In genomic region chr7:157432541-157432956, GRCh38 we compare ENCODE assay signal across 8 cellular contexts.
DNase-seq lines count a peak whose midpoint lies in the region; ATAC-seq, FAIRE-seq and TF ChIP-seq lines count a peak whose summit lies in the region.

No MANE protein-coding gene starts in this region.

- POLR2A ChIA-PET in IMR-90 (lab: Charles Lee; ENCODE audit: unreplicated experiment), result no interaction called here
- POLR2A ChIA-PET in RWPE1 (lab: Yijun Ruan, JAX; ENCODE audit: low non-redundant PET), result no interaction called here
- POLR2A ChIA-PET in H1 (lab: Charles Lee; ENCODE audit: partially characterized antibody), result interaction anchor here (1.1 kb wide), 2 partner anchors 20 to 49 kb away, joined by 3 read pairs; no protein-coding TSS in a partner anchor

- peak overlapping the region; percentile 35; the same call in 1 of the 2 replicates for H2AK5ac ChIP-seq in IMR-90 (ENCODE audit: low read depth, low read length)
- H2AK5ac ChIP-seq in H1 (ENCODE audit: low read depth, low read length), result no peak overlapping the region

- H3K4ac ChIP-seq in IMR-90 (ENCODE audit: low read depth, low read length) (0 out of 2 replicates have a peak overlapping the region, but pooled peaks have one; percentile 21), H1 (replicated peaks; ENCODE audit: insufficient read length, low read depth, low read length) (no peak overlapping the region)

- no peak overlapping the region for H3K23ac ChIP-seq in IMR-90 (ENCODE audit: low read depth, low read length)
- H3K23ac ChIP-seq in H1 (ENCODE audit: insufficient read length), result no peak overlapping the region

- H3K36me3 ChIP-seq in IMR-90 (ENCODE audit: control insufficient read depth, insufficient read depth, low read length) (no peaks in the 10 kb centered on the region), H1 (ENCODE audit: control insufficient read depth in 2 of 4, insufficient read depth in 4 of 4, low read length in 3 of 4) (no peaks in the 10 kb centered on the region), ascending aorta (no peaks in the 10 kb centered on the region)

- H3K4me1 Mint-ChIP-seq in nephron, result peaks cover 11% of the 10 kb centered on the region

- peak overlapping the region; percentile 90 for H2AFZ ChIP-seq in IMR-90 (replicated peaks; ENCODE audit: low read length, poor library complexity)
- H2AFZ ChIP-seq in H1 (ENCODE audit: low read length), result no peak overlapping the region

- H2BK5ac ChIP-seq in IMR-90 (ENCODE audit: low read depth, low read length, poor library complexity, severe bottlenecking) (no peak overlapping the region), H1 (ENCODE audit: low read depth, low read length) (no peak overlapping the region)

- BruUV-seq in IMR-90 (replicated peaks; lab: Mats Ljungman, UMichigan), result no TSS peak

- no peak overlapping the region for H3K9ac ChIP-seq in IMR-90 (ENCODE audit: low read depth, low read length)
- no peak overlapping the region for H3K9ac ChIP-seq in H1 (replicated peaks in 1 of 4; ENCODE audit: extremely low read depth in 1 of 4, low read depth in 3 of 4, low read length in 3 of 4)

- 7% methylated on average over 5 of the region's 17 CpGs; no CpG with 5 or more reads in 1 of the 2 experiments for WGBS in IMR-90 (ENCODE audit: extremely low coverage in 2 of 2, insufficient read length in 1 of 2), 2 experiments
- 34% methylated on average over 16 of the region's 17 CpGs; no CpG with 5 or more reads in 1 of the 2 experiments for WGBS in H1 (ENCODE audit: extremely low coverage in 1 of 2, insufficient coverage in 1 of 2, insufficient read length in 1 of 2, insufficient replicate concordance in 2 of 2, low coverage in 1 of 2, low lambda C conversion rate in 2 of 2, missing lambda C conversion rate in 1 of 2), 2 experiments

- dilution Hi-C loops in IMR-90 (cut with HindIII; ENCODE audit: low sequenced_read_pairs, unreplicated experiment), result no loop called here

- H2BK20ac ChIP-seq in IMR-90 (ENCODE audit: low read depth, low read length) (no peak overlapping the region), H1 (ENCODE audit: low read length) (no peak overlapping the region)

- no peaks in the 10 kb centered on the region for H3K9me3 Mint-ChIP-seq in nephron

- H2BK15ac ChIP-seq in IMR-90 (ENCODE audit: low read depth, low read length) (no peak overlapping the region), H1 (ENCODE audit: low read length) (no peak overlapping the region)

- TF ChIP-seq EP300 in H1 (IDR thresholded peaks at IDR 0.05; ENCODE audit: borderline replicate concordance in 1 of 2, low read depth in 2 of 2, low read length in 2 of 2), result no peak

- no peak overlapping the region for H3K27ac Mint-ChIP-seq in nephron

- peak overlapping the region; percentile 36; the same call in 1 of the 2 replicates for H2BK120ac ChIP-seq in IMR-90 (ENCODE audit: low read depth, low read length)
- H2BK120ac ChIP-seq in H1 (replicated peaks; ENCODE audit: low read depth, low read length), result no peak overlapping the region

- peaks cover 7% of the 10 kb centered on the region; the same call in 1 of the 2 replicates for H3K9me1 ChIP-seq in IMR-90 (ENCODE audit: insufficient read depth, low read length)

- TF ChIP-seq CTCF in IMR-90 (conservative IDR thresholded peaks at IDR 0.05; ENCODE audit: low read depth, low read length) (no peak), RWPE1 (conservative IDR thresholded peaks at IDR 0.05; ENCODE audit: low read depth) (no peak), H1 (IDR thresholded peaks at IDR 0.05; ENCODE audit: control extremely low read depth in 1 of 3, insufficient read depth in 1 of 3, low read depth in 1 of 3, low read length in 3 of 3) (no peak), nephron (IDR thresholded peaks at IDR 0.05; ENCODE audit: unreplicated experiment in 3 of 3) (no peak), ascending aorta (IDR thresholded peaks at IDR 0.05) (no peak)

- H2AK9ac ChIP-seq in IMR-90 (replicated peaks; ENCODE audit: low read depth, low read length, poor library complexity), result peak overlapping the region; percentile 5

- ATAC-seq in IMR-90 (ENCODE audit: low read depth) (peak; percentile 88), GM21717 (IDR thresholded peaks at IDR 0.05; ENCODE audit: unreplicated experiment) (no peak)

- no peaks in the 10 kb centered on the region for H3K9me3 ChIP-seq in IMR-90 (ENCODE audit: control insufficient read depth, insufficient read depth, low read length)
- H3K9me3 ChIP-seq in H1 (ENCODE audit: insufficient read depth in 2 of 2, low read depth in 1 of 2, low read length in 1 of 2), result no peaks in the 10 kb centered on the region; a peak in 1 of 4 replicates
- H3K9me3 ChIP-seq in ascending aorta, result no peaks in the 10 kb centered on the region

- TF ChIP-seq POLR2A in IMR-90 (IDR thresholded peaks at IDR 0.05; ENCODE audit: low read depth, low read length) (no peak), H1 (IDR thresholded peaks at IDR 0.05; ENCODE audit: control extremely low read depth in 1 of 2, low read depth in 2 of 2, low read length in 2 of 2) (no peak)

- H3K56ac ChIP-seq in IMR-90 (ENCODE audit: extremely low read depth, insufficient read depth, low read length), result no peak overlapping the region
- no peak overlapping the region for H3K56ac ChIP-seq in H1 (replicated peaks; ENCODE audit: insufficient read length, low read depth, low read length)

- peaks cover 9% of the 10 kb centered on the region for H3K23me2 ChIP-seq in H1 (ENCODE audit: low read depth, low read length)

- H3K18ac ChIP-seq in IMR-90 (ENCODE audit: low read depth, low read length), result no peak overlapping the region
- H3K18ac ChIP-seq in H1 (ENCODE audit: extremely low read depth, low read length), result no peak overlapping the region

- no peaks in the 10 kb centered on the region for H3K36me3 Mint-ChIP-seq in nephron (ENCODE audit: low read depth)

- peak overlapping the region; percentile 9; the same call in 1 of the 2 replicates for H3K4me3 ChIP-seq in IMR-90 (ENCODE audit: insufficient read depth, low read depth, low read length)
- peak overlapping the region in 1 of 4 experiments; percentile 49; a peak in 3 of 8 replicates for H3K4me3 ChIP-seq in H1 (ENCODE audit: extremely low read depth in 1 of 4, insufficient read depth in 2 of 4, low read depth in 3 of 4, low read length in 4 of 4)
- H3K4me3 ChIP-seq in ascending aorta, result no peak overlapping the region

- CTCF ChIA-PET in IMR-90 (lab: Yijun Ruan, JAX), result interaction anchor here (0.6 to 1.2 kb wide), 4 partner anchors 11 to 652 kb away, joined by 3 to 4 read pairs (median 3); no protein-coding TSS in a partner anchor
- CTCF ChIA-PET in RWPE1 (lab: Yijun Ruan, JAX), result interaction anchor here (0.6 kb wide), 2 partner anchors 182 to 389 kb away, joined by 3 to 5 read pairs; no protein-coding TSS in a partner anchor
- CTCF ChIA-PET in H1 (lab: Charles Lee; ENCODE audit: partially characterized antibody), result interaction anchor here (0.6 to 2.4 kb wide), 29 partner anchors 8 to 922 kb away, joined by 3 to 22 read pairs (median 3); no protein-coding TSS in a partner anchor

- TF ChIP-seq RAD21 in IMR-90 (IDR thresholded peaks at IDR 0.05; ENCODE audit: low read length) (no peak), H1 (IDR thresholded peaks at IDR 0.05 in 1 of 2, conservative IDR thresholded peaks at IDR 0.05 in 1 of 2; ENCODE audit: low read depth in 2 of 2, low read length in 2 of 2) (no peak)

- H3K4me3 Mint-ChIP-seq in nephron, result peak overlapping the region; percentile 63 to 72 (median 70)

- H3K4me2 ChIP-seq in IMR-90 (ENCODE audit: low read depth, low read length) (peak overlapping the region; percentile 80), H1 (ENCODE audit: insufficient read depth in 1 of 2, low read depth in 2 of 2, low read length in 2 of 2) (peak overlapping the region; percentile 22 to 57)

- H4K8ac ChIP-seq in IMR-90 (ENCODE audit: low read depth in 2 of 2, low read length in 2 of 2) (peak overlapping the region in 1 of 2 experiments; percentile 58; a peak in 3 of 4 replicates), H1 (ENCODE audit: extremely low read depth, insufficient read depth, low read length) (peak overlapping the region; percentile 72; the same call in 1 of the 2 replicates)

- H3K4me1 ChIP-seq in IMR-90 (ENCODE audit: control insufficient read depth, insufficient read depth, low read length) (peaks cover 4% of the 10 kb centered on the region; the same call in 1 of the 2 replicates), H1 (replicated peaks in 1 of 4; ENCODE audit: control insufficient read depth in 3 of 4, insufficient read depth in 4 of 4, low read length in 3 of 4) (peaks cover 0 to 11% (median 7%) of the 10 kb centered on the region in 4 experiments; a peak in 6 of 7 replicates), ascending aorta (no peaks in the 10 kb centered on the region)

- peak; percentile 98 for DNase-seq in DMS53 (lab: John Stamatoyannopoulos, UW)
- peak; percentile 68 for DNase-seq in IMR-90
- DNase-seq in RWPE1 (ENCODE audit: low spot score), result peak; percentile 62
- DNase-seq in H1 (ENCODE audit: low read depth in 1 of 2, low spot score in 2 of 2), result peak; percentile 62 to 82
- no peak for DNase-seq in ascending aorta (ENCODE audit: low spot score in 2 of 2)
- no peak for DNase-seq in cerebellar nuclear complex (lab: John Stamatoyannopoulos, UW)

- intact Hi-C loops in IMR-90 (cut with micrococcal nuclease) (loop anchor here (2.0 kb wide), 1 partner anchor 1544 kb away; no protein-coding TSS in a partner anchor), ascending aorta (cut with DNase I) (no loop called here)

- FAIRE-seq in H1 (lab: Jason Lieb, UNC), result no peak

- H3K14ac ChIP-seq in IMR-90 (replicated peaks; ENCODE audit: low read depth, low read length), result no peak overlapping the region
- no peak overlapping the region for H3K14ac ChIP-seq in H1 (ENCODE audit: insufficient read length)

- no peaks in the 10 kb centered on the region for H4K20me1 ChIP-seq in IMR-90 (ENCODE audit: insufficient read depth, low read length)
- peaks cover 1 to 7% of the 10 kb centered on the region in 2 experiments for H4K20me1 ChIP-seq in H1 (replicated peaks in 1 of 2; ENCODE audit: control insufficient read depth in 1 of 2, insufficient read depth in 2 of 2, low read length in 2 of 2)

- no peak overlapping the region; the same call in 1 of the 2 replicates for H2BK12ac ChIP-seq in H1 (ENCODE audit: low read depth, low read length)

- in situ Hi-C loops in IMR-90 (cut with MboI; ENCODE audit: low sequenced_read_pairs), result no loop called here

- no peak overlapping the region; the same call in 1 of the 2 replicates for H4K91ac ChIP-seq in IMR-90 (ENCODE audit: insufficient read depth, low read depth, low read length)
- H4K91ac ChIP-seq in H1 (replicated peaks; ENCODE audit: insufficient read length, low read length), result peak overlapping the region; percentile 51

- H4K5ac ChIP-seq in IMR-90 (ENCODE audit: low read depth, low read length), result no peak overlapping the region
- no peak overlapping the region for H4K5ac ChIP-seq in H1 (ENCODE audit: insufficient read length, low read depth, low read length)

- no peaks in the 10 kb centered on the region for H3K79me2 ChIP-seq in H1 (ENCODE audit: control insufficient read depth in 1 of 2, insufficient read depth in 2 of 2, low read length in 2 of 2)

- no peaks in the 10 kb centered on the region for H3K27me3 ChIP-seq in IMR-90 (ENCODE audit: control insufficient read depth, insufficient read depth, low read length)
- no peaks in the 10 kb centered on the region for H3K27me3 ChIP-seq in H1 (replicated peaks in 1 of 4; ENCODE audit: control insufficient read depth in 3 of 4, extremely low read depth in 1 of 4, insufficient read depth in 3 of 4, low read length in 3 of 4)
- H3K27me3 ChIP-seq in ascending aorta, result no peaks in the 10 kb centered on the region

- no peak overlapping the region for H3K27ac ChIP-seq in IMR-90 (ENCODE audit: insufficient read depth, low read length)
- H3K27ac ChIP-seq in RWPE1, result no peak overlapping the region
- no peak overlapping the region for H3K27ac ChIP-seq in H1 (ENCODE audit: low read depth, low read length)
- no peak overlapping the region for H3K27ac ChIP-seq in ascending aorta

- H3K79me1 ChIP-seq in IMR-90 (ENCODE audit: low read depth in 1 of 2, low read length in 2 of 2), result no peaks in the 10 kb centered on the region
- H3K79me1 ChIP-seq in H1 (ENCODE audit: low read depth, low read length), result no peaks in the 10 kb centered on the region

- H3K27me3 Mint-ChIP-seq in nephron (ENCODE audit: low read depth), result peaks cover 24% of the 10 kb centered on the region

Comparison
In these comparisons a context has a peak if more than half of its experiments do, and no peak if none do; other contexts are left out.
1. DNase-seq: peak in DMS53 (single experiment), IMR-90 (single experiment), RWPE1 (single experiment) and H1 (2 of 2); none in ascending aorta (0 of 2) and cerebellar nuclear complex (0 of 2).